ENCODE assay signal across 30 cellular contexts in the genomic region with DNA sequence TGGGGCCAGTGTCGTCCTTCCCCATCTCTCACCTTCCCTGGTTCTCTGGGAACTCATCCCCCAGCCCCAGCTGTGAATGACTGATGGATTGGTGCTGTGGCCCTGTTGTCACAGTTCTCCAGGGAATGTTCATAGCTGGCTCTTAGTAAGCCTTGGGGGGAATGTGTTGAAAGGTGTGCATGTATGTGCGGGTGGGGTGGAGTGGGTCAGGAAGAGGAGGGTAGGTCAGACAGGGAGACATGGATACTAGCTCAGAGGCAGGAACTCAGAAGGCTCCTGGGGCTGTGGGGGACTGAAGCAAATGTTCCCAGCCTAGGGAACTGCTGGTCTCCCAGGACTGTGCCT. TPM values are rescaled to one million over a fixed set of nuclear protein-coding genes. Genes with fewer than 3 reads are reported as not detected.
"Had no signal": no experiment of that assay in that cellular context is flagged by ENCODE, and none has a peak within 500 bp of the region (broad histone marks: within the 10 kb centered on the region; RNA-seq: fewer than 3 reads in every experiment).

No MANE protein-coding gene starts in this region.

- H3K27ac Mint-ChIP-seq: activated CD4-positive, alpha-beta memory T cell treated with anti-CD3 and anti-CD28 coated beads for 36 hours; activated naive CD4-positive, alpha-beta T cell treated with anti-CD3 and anti-CD28 coated beads for 36 hours; activated naive CD8-positive, alpha-beta T cell treated with anti-CD3 and anti-CD28 coated beads for 36 hours; activated T-helper 1 cell treated with anti-CD3 and anti-CD28 coated beads, Interleukin-12 subunit alpha, Interleukin-12 subunit beta, Interleukin-2, Interleukin-4 antibody, amounts not matched to agents 30 ng/mL and 10 ng/mL and 1 ng/mL, durations not matched to agents 14 hours and 24 hours and 36 hours had no signal

- DNase-seq: activated CD4-positive, alpha-beta memory T cell treated with anti-CD3 and anti-CD28 coated beads for 36 hours; activated CD4-positive, alpha-beta T cell treated with anti-CD3 and anti-CD28 coated beads for 48 hours; activated CD8-positive, alpha-beta memory T cell treated with anti-CD3 and anti-CD28 coated beads, Interleukin-2, amount 50 U/mL, for 4 hours; activated effector memory CD4-positive, alpha-beta T cell treated with anti-CD3 and anti-CD28 coated beads, Interleukin-2, amount 50 U/mL, for 16 hours; activated naive CD4-positive, alpha-beta T cell treated with anti-CD3 and anti-CD28 coated beads for 36 hours; activated naive CD8-positive, alpha-beta T cell treated with anti-CD3 and anti-CD28 coated beads for 36 hours; activated T-cell treated with anti-CD3 and anti-CD28 coated beads, Interleukin-2, amount 50 U/mL, for 1 hour; adrenal gland; aorta; body of pancreas; cerebellar nuclear complex; colonic mucosa; effector CD8-positive, alpha-beta T cell; gastrocnemius medialis; glutamatergic neuron; left cardiac atrium; left ventricle myocardium superior; spleen; uterus had no signal

- H3K9me3 ChIP-seq: adrenal gland, body of pancreas, colonic mucosa, gastrocnemius medialis, spleen, tibial nerve, uterus had no signal

- ATAC-seq: activated CD4-positive, CD25-positive, alpha-beta regulatory T cell treated with anti-CD3 and anti-CD28 coated beads, Interleukin-2, amount 50 U/mL, for 24 hours; body of pancreas; gastrocnemius medialis; left cardiac atrium; left ventricle myocardium superior; right cardiac atrium had no signal

- H3K36me3 ChIP-seq: adrenal gland, colonic mucosa, gastrocnemius medialis, spleen, tibial nerve, uterus had no signal

- H3K4me3 ChIP-seq: adrenal gland, body of pancreas, colonic mucosa, gastrocnemius medialis, tibial nerve, uterus had no signal

- H3K27ac ChIP-seq: adrenal gland, body of pancreas, colonic mucosa, gastrocnemius medialis, spleen, tibial nerve, uterus, VCaP had no signal

- H3K9me3 Mint-ChIP-seq: activated CD4-positive, alpha-beta memory T cell treated with anti-CD3 and anti-CD28 coated beads for 36 hours; activated naive CD4-positive, alpha-beta T cell treated with anti-CD3 and anti-CD28 coated beads for 36 hours; activated naive CD8-positive, alpha-beta T cell treated with anti-CD3 and anti-CD28 coated beads for 36 hours; activated T-helper 1 cell treated with anti-CD3 and anti-CD28 coated beads, Interleukin-12 subunit alpha, Interleukin-12 subunit beta, Interleukin-2, Interleukin-4 antibody, amounts not matched to agents 30 ng/mL and 10 ng/mL and 1 ng/mL, durations not matched to agents 14 hours and 24 hours and 36 hours; neural crest cell had no signal

- H3K4me3 Mint-ChIP-seq: activated CD4-positive, alpha-beta memory T cell treated with anti-CD3 and anti-CD28 coated beads for 36 hours; activated naive CD4-positive, alpha-beta T cell treated with anti-CD3 and anti-CD28 coated beads for 36 hours; activated T-helper 1 cell treated with anti-CD3 and anti-CD28 coated beads, Interleukin-12 subunit alpha, Interleukin-12 subunit beta, Interleukin-2, Interleukin-4 antibody, amounts not matched to agents 30 ng/mL and 10 ng/mL and 1 ng/mL, durations not matched to agents 14 hours and 24 hours and 36 hours; neural crest cell had no signal

- H3K36me3 Mint-ChIP-seq: activated CD4-positive, alpha-beta memory T cell treated with anti-CD3 and anti-CD28 coated beads for 36 hours; activated naive CD8-positive, alpha-beta T cell treated with anti-CD3 and anti-CD28 coated beads for 36 hours had no signal

RNA-seq across cellular contexts. Expression of a gene that starts 4.3 kb away (rescaled TPM):
- total RNA-seq: activated T-helper 1 cell treated with anti-CD3 and anti-CD28 coated beads, Interleukin-12 subunit alpha, Interleukin-12 subunit beta, Interleukin-2, Interleukin-4 antibody, amounts not matched to agents 30 ng/mL and 10 ng/mL and 1 ng/mL, durations not matched to agents 14 hours and 24 hours and 36 hours; body of pancreas; dermis microvascular lymphatic vessel endothelial cell; epithelial cell of proximal tubule; gastrocnemius medialis; left ventricle myocardium superior; lung microvascular endothelial cell; mucosa of gallbladder; temporal lobe; tibial nerve; uterus had no signal

RNA-seq across cellular contexts. Expression of a gene that starts 21.8 kb away (rescaled TPM):
- total RNA-seq: activated CD4-positive, alpha-beta memory T cell treated with anti-CD3 and anti-CD28 coated beads for 36 hours; activated naive CD4-positive, alpha-beta T cell treated with anti-CD3 and anti-CD28 coated beads for 36 hours; activated T-helper 1 cell treated with anti-CD3 and anti-CD28 coated beads, Interleukin-12 subunit alpha, Interleukin-12 subunit beta, Interleukin-2, Interleukin-4 antibody, amounts not matched to agents 30 ng/mL and 10 ng/mL and 1 ng/mL, durations not matched to agents 14 hours and 24 hours and 36 hours; body of pancreas; dermis microvascular lymphatic vessel endothelial cell; epithelial cell of proximal tubule; gastrocnemius medialis; left ventricle myocardium superior; lung microvascular endothelial cell; spleen had no signal
